In genomic region chr19:36215276-36216171, GRCh38 we compare ENCODE assay signal across 8 cellular contexts. TPM values are rescaled to one million over a fixed set of nuclear protein-coding genes. Genes with fewer than 3 reads are reported as not detected.
DNase-seq lines count a peak whose midpoint lies in the region; ATAC-seq and TF ChIP-seq lines count a peak whose summit lies in the region.

No MANE protein-coding gene starts in this region.

- peaks cover 32% of the 10 kb centered on the region for H3K36me3 Mint-ChIP-seq in MCF 10A (ENCODE audit: insufficient read depth, unreplicated experiment)

- CTCF ChIA-PET in AG04449 (lab: Yijun Ruan, JAX) = interaction anchor here (0.7 to 1.3 kb wide), 2 partner anchors 88 to 160 kb away, joined by 3 read pairs; no protein-coding TSS in a partner anchor
- CTCF ChIA-PET in MCF 10A (lab: Yijun Ruan, JAX) = interaction anchor here (0.6 to 1.6 kb wide), 3 partner anchors 28 to 482 kb away, joined by 3 to 7 read pairs (median 5); no protein-coding TSS in a partner anchor

- H3K4me3 ChIP-seq in AG04449 (ENCODE audit: low read depth, low read length) (peak overlapping the region; percentile 65), lower leg skin (ENCODE audit: low read depth, poor library complexity, severe bottlenecking) (peak overlapping the region; percentile 78), upper lobe of left lung (peak overlapping the region; percentile 64 to 91 (median 78))

- BruUV-seq in MCF 10A (replicated peaks; lab: Mats Ljungman, UMichigan) = TSS peak; percentile 85

- peak overlapping the region; percentile 88 to 98 (median 96) for H3K27ac ChIP-seq in upper lobe of left lung

- no peaks in the 10 kb centered on the region for H3K27me3 Mint-ChIP-seq in MCF 10A (ENCODE audit: insufficient read depth, unreplicated experiment)

- no peak for TF ChIP-seq CTCF in AG04449 (IDR thresholded peaks at IDR 0.05; ENCODE audit: insufficient read depth, low read length, missing control alignments)
- TF ChIP-seq CTCF in MCF 10A (IDR thresholded peaks at IDR 0.05; ENCODE audit: unreplicated experiment) = no peak
- TF ChIP-seq CTCF in lower leg skin (IDR thresholded peaks at IDR 0.05) = no peak
- TF ChIP-seq CTCF in upper lobe of left lung (IDR thresholded peaks at IDR 0.05) = no peak

- WGBS in lower leg skin, 2 donors = 0 to 1% methylated on average over 27 of the region's 27 CpGs
- 2% methylated on average over 27 of the region's 27 CpGs for WGBS in upper lobe of left lung, 2 donors

- no peak overlapping the region for H3K4me3 Mint-ChIP-seq in MCF 10A (ENCODE audit: unreplicated experiment)

- POLR2A ChIA-PET in AG04449 (lab: Yijun Ruan, JAX) = interaction anchor here (0.7 to 1.7 kb wide), 6 partner anchors 9 to 313 kb away, joined by 3 to 5 read pairs (median 4); partner anchors contain the start of genes POLR2I, TBCB, ZNF260 and ZNF566
- POLR2A ChIA-PET in MCF 10A (lab: Yijun Ruan, JAX) = interaction anchor here (0.6 to 3.3 kb wide), 32 partner anchors 9 to 1379 kb away, joined by 3 to 24 read pairs (median 6); partner anchors contain the start of genes ALKBH6, CAPNS1, POLR2I and TBCB

- TF ChIP-seq POLR2A in lower leg skin (IDR thresholded peaks at IDR 0.05) (no peak), upper lobe of left lung (IDR thresholded peaks at IDR 0.05) (no peak)

- DNase-seq in AG04449 (ENCODE audit: low read depth, low spot score) (no peak), NCI-H345 treated with DMSO at 0.1 percent for 48 hours (lab: John Stamatoyannopoulos, UW; ENCODE audit: unreplicated experiment) (peak; percentile 73), MCF 10A (ENCODE audit: unreplicated experiment) (peak; percentile 19), lower leg skin (ENCODE audit: low spot score in 2 of 2) (no peak), upper lobe of left lung (no peak), SHP77 treated with DMSO at 0.1 percent for 48 hours (lab: John Stamatoyannopoulos, UW) (no peak)
- DNase-seq in activated effector memory CD4-positive, alpha-beta T cell treated with anti-CD3 and anti-CD28 coated beads, Interleukin-2, amount 50 U/mL, for 16 hours = no peak

- no peaks in the 10 kb centered on the region for H3K9me3 Mint-ChIP-seq in MCF 10A (ENCODE audit: unreplicated experiment)

- ATAC-seq in GM18517 (IDR thresholded peaks at IDR 0.05; ENCODE audit: unreplicated experiment) = peak; percentile 25
- no peak for ATAC-seq in upper lobe of left lung (ENCODE audit: low FRiP score in 2 of 2)

- no peak for TF ChIP-seq EP300 in upper lobe of left lung (IDR thresholded peaks at IDR 0.05)

- intact Hi-C loops in MCF 10A (cut with micrococcal nuclease) = loop anchor here (10.0 kb wide), 3 partner anchors 159 to 639 kb away; partner anchors contain the start of genes ZFP14, ZNF345 and ZNF567
- intact Hi-C loops in lower leg skin (cut with DNase I; ENCODE audit: low total_unique reads) = no loop called here

- H3K36me3 ChIP-seq in upper lobe of left lung = peaks cover 0 to 19% (median 4%) of the 10 kb centered on the region in 4 donors

- peaks cover 8 to 23% (median 13%) of the 10 kb centered on the region in 4 donors for H3K4me1 ChIP-seq in upper lobe of left lung

- H3K9me3 ChIP-seq in upper lobe of left lung = peaks cover 0 to 3% (median 0%) of the 10 kb centered on the region in 4 donors

- no peaks in the 10 kb centered on the region for H3K27me3 ChIP-seq in upper lobe of left lung

- H3K4me1 Mint-ChIP-seq in MCF 10A (ENCODE audit: insufficient read depth, unreplicated experiment) = peaks cover 6% of the 10 kb centered on the region

- H3K27ac Mint-ChIP-seq in MCF 10A (ENCODE audit: low read depth, unreplicated experiment) = no peak overlapping the region

RNA-seq across cellular contexts. Expression of gene ZNF146, which starts 0.6 kb away (rescaled TPM):
- 102 and 132 TPM in 2 replicates for total RNA-seq in MCF 10A (2022)
- total RNA-seq in lower leg skin = 10 to 100 TPM; 55.8 to 78.6 (median 66.5) TPM
- total RNA-seq in upper lobe of left lung = 10 to 100 TPM; 25.3 to 68.5 (median 43.2) TPM

RNA-seq across cellular contexts. Expression of gene ZNF565, which starts 1.1 kb away (rescaled TPM):
- total RNA-seq in MCF 10A (2022) = 2.9 and 3.6 TPM in 2 replicates
- total RNA-seq in lower leg skin = 1 to 10 TPM; 1.4 to 4.5 (median 3.7) TPM
- total RNA-seq in upper lobe of left lung = 10 to 100 TPM in 1 of 6 donors, 1 to 10 TPM in 5; 3.5 to 14.7 (median 5.1) TPM

Comparison
In these comparisons a context has a peak if more than half of its experiments do, and no peak if none do; other contexts are left out.
1. DNase-seq: peak in NCI-H345 treated with DMSO at 0.1 percent for 48 hours (single experiment) and MCF 10A (single experiment); none in AG04449 (single experiment), lower leg skin (0 of 2), upper lobe of left lung (0 of 2), activated effector memory CD4-positive, alpha-beta T cell treated with anti-CD3 and anti-CD28 coated beads, Interleukin-2, amount 50 U/mL, for 16 hours (single experiment) and SHP77 treated with DMSO at 0.1 percent for 48 hours (single experiment).
2. Peak in every context shown above with its lines, with median percentiles within 50 percentile points of each other: H3K4me3 ChIP-seq.